Comparison of ENCODE assay signal across 14 cellular contexts in genomic region chr9:126328415-126328814, GRCh38. TPM values are rescaled to one million over a fixed set of nuclear protein-coding genes. Genes with fewer than 3 reads are reported as not detected.
DNase-seq lines count a peak whose midpoint lies in the region; ATAC-seq and TF ChIP-seq lines count a peak whose summit lies in the region.
"Had no signal": no experiment of that assay in that cellular context is flagged by ENCODE, and none has a peak within 500 bp of the region (broad histone marks: within the 10 kb centered on the region; RNA-seq: fewer than 3 reads in every experiment).

No MANE protein-coding gene starts in this region.

- no peak for DNase-seq in Caco-2
- no peak for DNase-seq in PC-3
- no peak for DNase-seq in esophagus muscularis mucosa (ENCODE audit: extremely low spot score)
- DNase-seq in gastrocnemius medialis = no peak
- DNase-seq in left lobe of liver (ENCODE audit: low spot score) = no peak
- DNase-seq in NCI-H2029 treated with DMSO at 0.1 percent for 48 hours (lab: John Stamatoyannopoulos, UW) = no peak
- no peak for DNase-seq in NCI-H1048 (lab: John Stamatoyannopoulos, UW)
- DNase-seq: activated CD4-positive, alpha-beta T cell treated with anti-CD3 and anti-CD28 coated beads for 48 hours; MM.1S; NCI-H345; Right ventricle myocardium superior; stimulated activated CD4-positive, alpha-beta T cell treated with anti-CD3 and anti-CD28 coated beads, Interleukin-2, amount 100 ng/mL, for 48 hours; tibial artery had no signal

- H3K36me3 ChIP-seq in Caco-2 (ENCODE audit: control insufficient read depth, insufficient read depth, low read length) = no peaks in the 10 kb centered on the region
- H3K36me3 ChIP-seq in PC-3 (ENCODE audit: low read depth, low read length) = no peaks in the 10 kb centered on the region
- no peaks in the 10 kb centered on the region for H3K36me3 ChIP-seq in esophagus muscularis mucosa
- H3K36me3 ChIP-seq in gastrocnemius medialis = no peaks in the 10 kb centered on the region
- H3K36me3 ChIP-seq: tibial artery had no signal

- H3K9ac ChIP-seq in PC-3 (ENCODE audit: low read length) = no peak overlapping the region

- peaks cover 7% of the 10 kb centered on the region for H3K9me3 ChIP-seq in Caco-2
- no peaks in the 10 kb centered on the region for H3K9me3 ChIP-seq in PC-3 (ENCODE audit: low read length)
- H3K9me3 ChIP-seq in esophagus muscularis mucosa = peaks cover 0 to 15% (median 3%) of the 10 kb centered on the region in 4 donors
- H3K9me3 ChIP-seq in gastrocnemius medialis = peaks cover 0 to 13% (median 3%) of the 10 kb centered on the region in 3 donors

- H3K4me1 ChIP-seq in Caco-2 = peaks cover 10% of the 10 kb centered on the region
- peaks cover 8% of the 10 kb centered on the region for H3K4me1 ChIP-seq in PC-3 (ENCODE audit: insufficient read depth, low read length)
- H3K4me1 ChIP-seq in esophagus muscularis mucosa = peaks cover 14 to 65% (median 54%) of the 10 kb centered on the region in 4 donors
- peaks cover 60 to 61% of the 10 kb centered on the region in 2 donors for H3K4me1 ChIP-seq in gastrocnemius medialis

- intact Hi-C loops in Caco-2 (cut with micrococcal nuclease; ENCODE audit: unreplicated experiment) (no loop called here), PC-3 (cut with micrococcal nuclease) (no loop called here), esophagus muscularis mucosa (cut with DNase I) (no loop called here), gastrocnemius medialis (cut with DNase I; ENCODE audit: low total_unique reads) (loop anchor here (5.0 kb wide), 1 partner anchor 164 kb away; no protein-coding TSS in a partner anchor)

- no peaks in the 10 kb centered on the region for H3K9me2 ChIP-seq in PC-3 (replicated peaks; ENCODE audit: low read length)

- no peaks in the 10 kb centered on the region for H3K36me3 Mint-ChIP-seq in Caco-2 (ENCODE audit: insufficient read depth, unreplicated experiment)

- no peak for TF ChIP-seq EP300 in esophagus muscularis mucosa (IDR thresholded peaks at IDR 0.05)

- peaks cover 55% of the 10 kb centered on the region for H3K79me2 ChIP-seq in PC-3 (ENCODE audit: low read length)

- H3K27ac ChIP-seq in PC-3 (ENCODE audit: low read length) (no peak overlapping the region), esophagus muscularis mucosa (replicated peaks in 1 of 4) (peak overlapping the region in 3 of 4 donors; percentile 86 to 91 (median 90)), gastrocnemius medialis (peak overlapping the region; percentile 90 to 97 (median 93))

- H3K27me3 ChIP-seq in Caco-2 (replicated peaks; ENCODE audit: control insufficient read depth, insufficient read depth, low read length) = no peaks in the 10 kb centered on the region
- no peaks in the 10 kb centered on the region for H3K27me3 ChIP-seq in PC-3 (ENCODE audit: low read length)
- H3K27me3 ChIP-seq in esophagus muscularis mucosa = no peaks in the 10 kb centered on the region
- H3K27me3 ChIP-seq in gastrocnemius medialis = no peaks in the 10 kb centered on the region
- H3K27me3 ChIP-seq: tibial artery had no signal

- H3K4me3 ChIP-seq in Caco-2 (ENCODE audit: low read depth, low read length) (no peak overlapping the region), PC-3 (ENCODE audit: low read length) (no peak overlapping the region), esophagus muscularis mucosa (peak overlapping the region in 2 of 4 donors; percentile 70 to 71), gastrocnemius medialis (no peak overlapping the region)

- POLR2A ChIA-PET in Caco-2 (lab: Charles Lee) = no interaction called here
- POLR2A ChIA-PET in PC-3 (lab: Charles Lee; ENCODE audit: unreplicated experiment) = no interaction called here

- 0 out of 2 replicates have a peak overlapping the region, but pooled peaks have one; percentile 94 for H3K4me2 ChIP-seq in PC-3 (ENCODE audit: low read length)

- no peaks in the 10 kb centered on the region for H3F3A ChIP-seq in PC-3 (ENCODE audit: low read length, unreplicated experiment)

- H3K4me3 Mint-ChIP-seq in Caco-2 (ENCODE audit: unreplicated experiment) = peak overlapping the region; percentile 72

- H3K9me3 Mint-ChIP-seq in Caco-2 (ENCODE audit: unreplicated experiment) = no peaks in the 10 kb centered on the region

- peaks cover 6% of the 10 kb centered on the region for H3K4me1 Mint-ChIP-seq in Caco-2 (ENCODE audit: low read depth, unreplicated experiment)

- WGBS in esophagus muscularis mucosa = 94% methylated on average over 3 of the region's 3 CpGs

- CTCF ChIA-PET in Caco-2 (lab: Charles Lee) = no interaction called here
- CTCF ChIA-PET in PC-3 (lab: Charles Lee) = interaction anchor here (0.5 kb wide), 1 partner anchor 171 kb away, joined by 3 read pairs; no protein-coding TSS in a partner anchor

- in situ Hi-C loops in gastrocnemius medialis (cut with MboI; ENCODE audit: low sequenced_read_pairs in 4 of 4) = no loop called here

- H3K27ac Mint-ChIP-seq in Caco-2 (ENCODE audit: unreplicated experiment) = no peak overlapping the region

- H2AFZ ChIP-seq in PC-3 (ENCODE audit: low read length) = no peak overlapping the region

- TF ChIP-seq CTCF in Caco-2 (IDR thresholded peaks at IDR 0.05; ENCODE audit: insufficient read depth in 1 of 2, low read depth in 1 of 2, low read length in 1 of 2, severe bottlenecking in 1 of 2, unreplicated experiment in 1 of 2) (no peak), PC-3 (conservative IDR thresholded peaks at IDR 0.05; ENCODE audit: low read depth, low read length) (no peak), esophagus muscularis mucosa (IDR thresholded peaks at IDR 0.05) (no peak), gastrocnemius medialis (IDR thresholded peaks at IDR 0.05 in 4 of 5, conservative IDR thresholded peaks at IDR 0.05 in 1 of 5) (no peak)

- ATAC-seq in PC-3 (no peak), gastrocnemius medialis (no peak), left lobe of liver (no peak), HG03097 (IDR thresholded peaks at IDR 0.05; ENCODE audit: low FRiP score, unreplicated experiment) (no peak)

- H3K27me3 Mint-ChIP-seq in Caco-2 (ENCODE audit: insufficient read depth, unreplicated experiment) = no peaks in the 10 kb centered on the region

- H4K20me1 ChIP-seq in PC-3 (ENCODE audit: low read length) = no peaks in the 10 kb centered on the region

- TF ChIP-seq POLR2A in esophagus muscularis mucosa (IDR thresholded peaks at IDR 0.05; ENCODE audit: low read depth) (no peak), gastrocnemius medialis (IDR thresholded peaks at IDR 0.05) (no peak)

- BruUV-seq in Caco-2 (replicated peaks; lab: Mats Ljungman, UMichigan) (no TSS peak), PC-3 (replicated peaks; lab: Mats Ljungman, UMichigan) (no TSS peak)

RNA-seq across cellular contexts. Expression of gene MVB12B, which starts 1.8 kb away (rescaled TPM):
- 20.8 and 24.4 TPM in 2 replicates for total RNA-seq in Caco-2 (2022)
- total RNA-seq in PC-3 (2014; rRNA removed) = 7.2 and 9.6 TPM in 2 replicates
- total RNA-seq in esophagus muscularis mucosa = 10 to 100 TPM; 14.1 to 25.0 (median 18.4) TPM
- total RNA-seq in gastrocnemius medialis = 10 to 100 TPM in 2 of 4 donors, 1 to 10 TPM in 2; 6.1 to 18.0 (median 13.2) TPM
- 8.8 TPM for total RNA-seq in left lobe of liver
